19 cellular contexts compared by ENCODE assay signal in genomic region chr2:226664140-226664539, GRCh38.
DNase-seq lines count a peak whose midpoint lies in the region; ATAC-seq, FAIRE-seq and TF ChIP-seq lines count a peak whose summit lies in the region.
"Had no signal": no experiment of that assay in that cellular context is flagged by ENCODE, and none has a peak within 500 bp of the region (broad histone marks: within the 10 kb centered on the region; RNA-seq: fewer than 3 reads in every experiment).

No MANE protein-coding gene starts in this region.

- 23 to 48% methylated on average over 3 of the region's 3 CpGs for WGBS in pancreas, 2 donors

- H3K27ac ChIP-seq in 22Rv1: peak overlapping the region; percentile 64
- no peak overlapping the region for H3K27ac ChIP-seq in pancreas
- H3K27ac ChIP-seq: colonic mucosa, GM23248, prostate gland had no signal

- H3K4me3 ChIP-seq in MG63 (no peak overlapping the region), pancreas (no peak overlapping the region)
- H3K4me3 ChIP-seq: colonic mucosa, GM23248, prostate gland had no signal

- TF ChIP-seq CTCF in 22Rv1 (IDR thresholded peaks at IDR 0.05) (no peak), pancreas (IDR thresholded peaks at IDR 0.05) (no peak)

- no peaks in the 10 kb centered on the region for H3K4me1 ChIP-seq in pancreas
- H3K4me1 ChIP-seq: colonic mucosa had no signal

- peak; percentile 70 for DNase-seq in MG63
- peak; percentile 22 for DNase-seq in cerebellar cortex (ENCODE audit: low spot score)
- peak; percentile 49 to 77 (median 72) for DNase-seq in pancreas
- DNase-seq in stimulated activated CD4-positive, alpha-beta T cell treated with anti-CD3 and anti-CD28 coated beads, Interleukin-1b, Interleukin-23, amount 100 ng/mL, for 48 hours: no peak
- DNase-seq in HK-2 (ENCODE audit: unreplicated experiment): no peak
- DNase-seq in NCI-H82 (lab: John Stamatoyannopoulos, UW): no peak
- DNase-seq: colonic mucosa, endodermal cell, GDM1, GM23248, left cardiac atrium, NCI-H187 treated with DMSO at 0.1 percent for 48 hours, NCI-H446 treated with DMSO at 0.1 percent for 48 hours, RPMI8226, T1000 had no signal

- intact Hi-C loops in pancreas (cut with DNase I): no loop called here

- no peaks in the 10 kb centered on the region for H3K36me3 ChIP-seq in MG63
- H3K36me3 ChIP-seq in pancreas: no peaks in the 10 kb centered on the region
- H3K36me3 ChIP-seq: colonic mucosa, prostate gland had no signal

- ATAC-seq in pancreas (peak; percentile 43 to 88 (median 78)), HG03108 (IDR thresholded peaks at IDR 0.05; ENCODE audit: unreplicated experiment) (no peak)
- ATAC-seq: activated CD4-positive, CD25-positive, alpha-beta regulatory T cell treated with anti-CD3 and anti-CD28 coated beads, Interleukin-2, amount 50 U/mL, for 24 hours had no signal

- H3K27me3 ChIP-seq in MG63 (no peaks in the 10 kb centered on the region), pancreas (no peaks in the 10 kb centered on the region)
- H3K27me3 ChIP-seq: colonic mucosa had no signal

- no peak for FAIRE-seq in pancreas (lab: Jason Lieb, UNC)

- H3K9me3 ChIP-seq in MG63 (no peaks in the 10 kb centered on the region), pancreas (no peaks in the 10 kb centered on the region)
- H3K9me3 ChIP-seq: colonic mucosa, prostate gland had no signal

Comparison
In these comparisons a context has a peak if more than half of its experiments do, and no peak if none do; other contexts are left out.
1. DNase-seq: peak in MG63 (single experiment), cerebellar cortex (single experiment) and pancreas (6 of 6); none in stimulated activated CD4-positive, alpha-beta T cell treated with anti-CD3 and anti-CD28 coated beads, Interleukin-1b, Interleukin-23, amount 100 ng/mL, for 48 hours (single experiment), HK-2 (single experiment) and NCI-H82 (single experiment).